10 cellular contexts compared by ENCODE assay signal in the genomic region with DNA sequence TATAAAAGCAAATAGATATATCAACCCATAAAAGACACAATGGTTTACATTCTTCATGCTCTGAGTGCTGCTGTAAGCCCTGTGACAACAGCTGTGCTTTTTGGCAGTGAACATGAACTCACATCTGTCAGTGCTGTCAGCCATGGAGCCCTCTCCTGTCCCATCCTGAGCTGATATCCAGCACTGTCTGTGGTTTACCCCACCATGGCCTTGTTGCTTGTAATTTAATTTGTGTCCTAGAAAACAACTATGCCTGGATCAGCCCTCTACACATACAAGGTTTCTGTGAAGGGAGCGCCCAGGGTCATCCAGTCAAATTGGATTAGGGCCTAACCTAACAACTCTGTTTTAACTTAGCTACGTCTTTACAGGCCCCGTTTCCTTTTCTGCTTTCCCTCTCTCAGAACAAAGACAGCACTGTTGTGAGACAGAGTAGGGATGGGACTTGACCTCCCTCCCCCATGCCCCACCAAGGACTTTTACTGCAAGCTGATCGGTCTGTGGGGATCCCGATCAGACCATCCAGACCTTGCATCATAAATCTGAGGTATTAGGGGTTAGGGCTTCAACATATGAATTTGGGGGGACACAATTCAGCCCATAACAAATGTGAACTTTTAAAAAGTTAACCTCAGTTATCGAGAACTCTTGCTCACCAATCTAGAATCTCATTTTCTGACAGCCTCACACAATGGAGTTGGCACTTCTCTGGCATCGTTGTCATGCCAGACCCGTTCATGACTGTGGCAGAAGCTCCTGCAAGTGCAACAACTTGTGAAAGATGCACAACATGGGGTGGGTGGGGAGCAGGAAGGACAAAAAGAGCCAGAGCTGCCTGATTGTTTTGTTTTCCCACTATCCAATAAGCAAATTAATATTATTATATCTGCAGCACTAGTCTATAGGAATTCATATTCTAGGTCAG. TPM values are rescaled to one million over a fixed set of nuclear protein-coding genes. Genes with fewer than 3 reads are reported as not detected.
DNase-seq lines count a peak whose midpoint lies in the region; ATAC-seq and TF ChIP-seq lines count a peak whose summit lies in the region.
"Had no signal": no experiment of that assay in that cellular context is flagged by ENCODE, and none has a peak within 500 bp of the region (broad histone marks: within the 10 kb centered on the region; RNA-seq: fewer than 3 reads in every experiment).

No MANE protein-coding gene starts in this region.

- H3F3A ChIP-seq in SK-N-SH (replicated peaks; ENCODE audit: insufficient read depth): no peaks in the 10 kb centered on the region

- no peak overlapping the region for H3K4me3 ChIP-seq in SK-N-SH (ENCODE audit: low read depth in 2 of 2, low read length in 1 of 2)

- H3K27ac ChIP-seq in H9 (ENCODE audit: insufficient read length, low read depth, low read length) (no peak overlapping the region), SK-N-SH (ENCODE audit: low read depth in 2 of 2, low read length in 1 of 2) (peak overlapping the region in 1 of 2 experiments; percentile 89; a peak in 2 of 4 replicates)

- POLR2A ChIA-PET in SK-N-SH (lab: Yijun Ruan, JAX): interaction anchor here (0.9 kb wide), 1 partner anchor 262 kb away, joined by 4 read pairs; a partner anchor contains a TSS

- TF ChIP-seq RAD21 in SK-N-SH (IDR thresholded peaks at IDR 0.05; ENCODE audit: low read length): 0 out of 2 replicates have a peak, but pooled peaks have one; percentile 20

- DNase-seq in H9 (no peak), SK-N-SH (peak; percentile 55), left cardiac atrium (no peak), progenitor cell of endocrine pancreas (ENCODE audit: low spot score, unreplicated experiment) (no peak), ecto neural progenitor cell (ENCODE audit: low spot score) (no peak), omental fat pad (ENCODE audit: low spot score) (no peak)
- DNase-seq: CD8-positive, alpha-beta memory T cell had no signal

- H3K36me3 ChIP-seq in SK-N-SH (replicated peaks in 1 of 2; ENCODE audit: control insufficient read depth in 1 of 2, insufficient read depth in 2 of 2, low read length in 1 of 2): no peaks in the 10 kb centered on the region

- no peaks in the 10 kb centered on the region for H3K23me2 ChIP-seq in H9 (ENCODE audit: insufficient read length, low read depth, low read length, poor library complexity, severe bottlenecking)

- H3K36me3 Mint-ChIP-seq in H9 (ENCODE audit: insufficient read depth in 1 of 3, low read depth in 3 of 3): no peaks in the 10 kb centered on the region
- H3K36me3 Mint-ChIP-seq in progenitor cell of endocrine pancreas (ENCODE audit: insufficient read depth): no peaks in the 10 kb centered on the region
- H3K36me3 Mint-ChIP-seq: CD8-positive, alpha-beta memory T cell; memory B cell had no signal

- H3K27me3 Mint-ChIP-seq in H9 (ENCODE audit: low read depth) (no peaks in the 10 kb centered on the region), progenitor cell of endocrine pancreas (no peaks in the 10 kb centered on the region)

- no peak overlapping the region for H2BK5ac ChIP-seq in H9 (ENCODE audit: insufficient read length, low read length)

- peak in 1 of 2 experiments; percentile 70; a peak in 2 of 4 replicates for TF ChIP-seq EP300 in SK-N-SH (IDR thresholded peaks at IDR 0.05; ENCODE audit: borderline replicate concordance in 1 of 2, low read depth in 1 of 2, low read length in 1 of 2)

- H3K79me2 ChIP-seq in H9 (ENCODE audit: insufficient read depth, low read length) (no peaks in the 10 kb centered on the region), SK-N-SH (ENCODE audit: insufficient read depth) (no peaks in the 10 kb centered on the region)

- no peak overlapping the region for H2BK15ac ChIP-seq in H9 (ENCODE audit: low read depth, low read length)

- ATAC-seq in left cardiac atrium: peak; percentile 45 to 69
- ATAC-seq in GM18511 (IDR thresholded peaks at IDR 0.05; ENCODE audit: unreplicated experiment): no peak
- ATAC-seq in omental fat pad (ENCODE audit: low FRiP score): no peak
- ATAC-seq in GM21529 (IDR thresholded peaks at IDR 0.05; ENCODE audit: unreplicated experiment): no peak

- no peak for TF ChIP-seq CTCF in H9 (conservative IDR thresholded peaks at IDR 0.05)
- TF ChIP-seq CTCF in SK-N-SH (IDR thresholded peaks at IDR 0.05): no peak
- TF ChIP-seq CTCF in progenitor cell of endocrine pancreas (IDR thresholded peaks at IDR 0.05; ENCODE audit: unreplicated experiment): no peak
- no peak for TF ChIP-seq CTCF in omental fat pad (IDR thresholded peaks at IDR 0.05)

- H4K5ac ChIP-seq in H9 (ENCODE audit: insufficient read length, low read depth, low read length): no peak overlapping the region

- H3K18ac ChIP-seq in H9 (ENCODE audit: insufficient read length, low read depth, low read length): no peak overlapping the region

- H3K14ac ChIP-seq in H9 (ENCODE audit: insufficient read depth, low read length): no peak overlapping the region

- WGBS in H9 (ENCODE audit: extremely low coverage, insufficient read length, low lambda C conversion rate): no CpG with 5 or more reads among the region's 8 CpGs
- 68% methylated on average over 8 of the region's 8 CpGs for WGBS in SK-N-SH (ENCODE audit: low lambda C conversion rate)

- peak overlapping the region; percentile 17 to 86 (median 64); a peak in 4 of 7 replicates for H3K27ac Mint-ChIP-seq in H9
- peak overlapping the region; percentile 31 for H3K27ac Mint-ChIP-seq in progenitor cell of endocrine pancreas
- H3K27ac Mint-ChIP-seq: CD8-positive, alpha-beta memory T cell; memory B cell had no signal

- no peaks in the 10 kb centered on the region for H3K4me1 ChIP-seq in H9 (ENCODE audit: insufficient read depth, low read length)
- H3K4me1 ChIP-seq in SK-N-SH (ENCODE audit: control insufficient read depth in 1 of 2, insufficient read depth in 2 of 2, low read depth in 1 of 2, low read length in 1 of 2): peaks cover 8 to 29% of the 10 kb centered on the region in 2 experiments; a peak in 3 of 4 replicates

- intact Hi-C loops in left cardiac atrium (cut with DNase I): loop anchor here (2.0 to 10.0 kb wide), 2 partner anchors 279 to 321 kb away; no protein-coding TSS in a partner anchor

- no peak overlapping the region for H3K4me3 Mint-ChIP-seq in H9
- H3K4me3 Mint-ChIP-seq in progenitor cell of endocrine pancreas (ENCODE audit: low read depth): no peak overlapping the region
- H3K4me3 Mint-ChIP-seq: CD8-positive, alpha-beta memory T cell; memory B cell had no signal

- H3K9ac ChIP-seq in H9 (ENCODE audit: extremely low read depth, insufficient read length, low read length) (peak overlapping the region; percentile 2), SK-N-SH (no peak overlapping the region)

- no peaks in the 10 kb centered on the region for H3K9me3 Mint-ChIP-seq in H9
- H3K9me3 Mint-ChIP-seq in progenitor cell of endocrine pancreas (ENCODE audit: low read depth): no peaks in the 10 kb centered on the region
- H3K9me3 Mint-ChIP-seq: CD8-positive, alpha-beta memory T cell; memory B cell had no signal

- no peak overlapping the region for H4K8ac ChIP-seq in H9 (replicated peaks; ENCODE audit: insufficient read length, low read depth, low read length)

- H3T11ph ChIP-seq in H9 (ENCODE audit: low read length): no peak overlapping the region

- no peak overlapping the region for H3K56ac ChIP-seq in H9 (ENCODE audit: insufficient read length, low read depth, low read length)

- no peaks in the 10 kb centered on the region for H3K9me2 ChIP-seq in SK-N-SH

- no peak overlapping the region for H2BK120ac ChIP-seq in H9 (ENCODE audit: low read depth, low read length, poor library complexity, severe bottlenecking)

- no peak overlapping the region for H3K23ac ChIP-seq in H9 (ENCODE audit: insufficient read length, low read depth, low read length)

- H4K91ac ChIP-seq in H9 (ENCODE audit: insufficient read length, low read depth, low read length): no peak overlapping the region

- no peaks in the 10 kb centered on the region for H3K79me1 ChIP-seq in H9 (ENCODE audit: insufficient read depth, low read depth, low read length, poor library complexity, severe bottlenecking)

- no peaks in the 10 kb centered on the region for H3K9me3 ChIP-seq in H9 (ENCODE audit: control insufficient read depth, low read depth, low read length)
- no peaks in the 10 kb centered on the region for H3K9me3 ChIP-seq in SK-N-SH

- H4K20me1 ChIP-seq in H9 (ENCODE audit: control insufficient read depth, insufficient read depth, insufficient read length) (no peaks in the 10 kb centered on the region), SK-N-SH (ENCODE audit: insufficient read depth) (no peaks in the 10 kb centered on the region)

- peaks cover 33 to 45% of the 10 kb centered on the region in 2 experiments for H3K4me1 Mint-ChIP-seq in H9
- peaks cover 65% of the 10 kb centered on the region for H3K4me1 Mint-ChIP-seq in progenitor cell of endocrine pancreas (ENCODE audit: low read depth)

- no peak overlapping the region for H2AK5ac ChIP-seq in H9 (ENCODE audit: insufficient read length, low read length)

- H2BK12ac ChIP-seq in H9 (ENCODE audit: insufficient read length, low read depth, low read length): no peak overlapping the region

- no peak overlapping the region for H3K4me2 ChIP-seq in H9 (ENCODE audit: insufficient read depth, insufficient read length, low read length)
- no peak overlapping the region for H3K4me2 ChIP-seq in SK-N-SH

- no peak overlapping the region for H2BK20ac ChIP-seq in H9 (ENCODE audit: low read depth, low read length, poor library complexity, severe bottlenecking)

- no peak overlapping the region for H3K4ac ChIP-seq in H9 (ENCODE audit: low read depth, low read length)

- H2AFZ ChIP-seq in H9 (ENCODE audit: low read length) (no peak overlapping the region), SK-N-SH (ENCODE audit: low read depth) (no peak overlapping the region)

- CTCF ChIA-PET in SK-N-SH (lab: Yijun Ruan, JAX): interaction anchor here (1.0 to 6.9 kb wide), 19 partner anchors 17 to 778 kb away, joined by 3 to 82 read pairs (median 6); a partner anchor contains a TSS

- H3K27me3 ChIP-seq in H9 (ENCODE audit: insufficient read depth, low read length) (no peaks in the 10 kb centered on the region), SK-N-SH (ENCODE audit: insufficient read depth) (no peaks in the 10 kb centered on the region)

TF ChIP-seq in SK-N-SH, 30 proteins besides CTCF, POLR2A, EP300 and RAD21 (continues in another document):
- TF ChIP-seq RCOR1 (IDR thresholded peaks at IDR 0.05; ENCODE audit: low read length): peak; percentile 18; the same call in 1 of the 2 replicates
- TF ChIP-seq, protein P1, sequence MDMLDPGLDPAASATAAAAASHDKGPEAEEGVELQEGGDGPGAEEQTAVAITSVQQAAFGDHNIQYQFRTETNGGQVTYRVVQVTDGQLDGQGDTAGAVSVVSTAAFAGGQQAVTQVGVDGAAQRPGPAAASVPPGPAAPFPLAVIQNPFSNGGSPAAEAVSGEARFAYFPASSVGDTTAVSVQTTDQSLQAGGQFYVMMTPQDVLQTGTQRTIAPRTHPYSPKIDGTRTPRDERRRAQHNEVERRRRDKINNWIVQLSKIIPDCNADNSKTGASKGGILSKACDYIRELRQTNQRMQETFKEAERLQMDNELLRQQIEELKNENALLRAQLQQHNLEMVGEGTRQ (IDR thresholded peaks at IDR 0.05; ENCODE audit: borderline replicate concordance, low read depth, low read length): no peak

RNA-seq across cellular contexts. Expression of a gene that starts 16.4 kb away (rescaled TPM):
- total RNA-seq in H9 (2021) (4.8 and 5.5 TPM in 2 replicates), left cardiac atrium (1 to 10 TPM; 3.7 to 5.4 TPM), progenitor cell of endocrine pancreas (70.4 and 75.4 TPM in 2 replicates), omental fat pad (1 to 10 TPM; 1.3 to 1.9 (median 1.4) TPM)
- 2.6 and 4.4 TPM in 2 replicates for polyA plus RNA-seq in SK-N-SH (2012; rRNA removed)
- polyA plus RNA-seq in SK-N-SH (2012; cell fraction: cytosol; rRNA removed): 3.8 and 4.0 TPM in 2 replicates
- polyA plus RNA-seq in SK-N-SH (2012; cell fraction: nucleus; rRNA removed): 2.8 and 4.4 TPM in 2 replicates

Comparison
In these comparisons a context has a peak if more than half of its experiments do, and no peak if none do; other contexts are left out.
1. ATAC-seq: peak in left cardiac atrium (2 of 2); none in GM18511 (single experiment), omental fat pad (single experiment) and GM21529 (single experiment).
2. RNA of a gene that starts 16.4 kb away (total RNA-seq): 70.4 to 75.4 TPM in progenitor cell of endocrine pancreas; 4.8 to 5.5 TPM in H9, 3.7 to 5.4 TPM in left cardiac atrium and 1.3 to 1.9 TPM in omental fat pad; every median in the first group is over 10 times any median in the second.